ENCODE assay signal across 8 cellular contexts in the genomic region with DNA sequence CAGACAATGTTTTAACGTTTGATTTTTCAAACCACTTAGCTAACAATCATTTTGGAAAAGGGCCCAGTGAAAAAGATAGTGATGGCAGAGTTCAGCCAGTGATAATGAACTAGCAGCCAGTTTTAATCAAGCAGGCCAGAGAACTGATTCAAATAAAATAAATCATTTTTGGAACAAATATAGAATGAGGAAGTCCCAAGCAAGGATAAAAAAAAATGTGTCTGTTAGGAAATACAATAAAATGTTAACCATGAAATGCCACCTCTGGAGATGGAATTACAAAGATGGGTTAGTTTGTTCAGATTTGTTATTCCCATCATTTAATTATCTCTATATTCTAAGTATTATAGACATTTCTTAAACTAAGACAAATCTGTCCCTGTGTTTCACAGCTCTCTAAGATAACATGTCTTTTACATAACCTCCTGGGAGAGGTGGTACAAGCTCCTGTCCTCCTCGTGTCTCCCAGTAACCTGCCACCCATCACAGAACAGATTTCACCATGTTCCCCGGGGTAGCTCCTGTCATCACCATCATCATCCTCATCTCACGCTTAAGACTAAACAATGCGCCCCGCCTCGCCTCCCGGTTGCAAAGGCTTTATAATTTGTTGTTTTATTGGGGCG. TPM values are rescaled to one million over a fixed set of nuclear protein-coding genes. Genes with fewer than 3 reads are reported as not detected.
DNase-seq lines count a peak whose midpoint lies in the region; ATAC-seq and TF ChIP-seq lines count a peak whose summit lies in the region.

No MANE protein-coding gene starts in this region.

- peak in 1 of 10 experiments; percentile 14 for DNase-seq in CD4-positive, alpha-beta T cell
- DNase-seq in H9 (no peak), SW480 (ENCODE audit: low spot score) (peak; percentile 11), esophagus squamous epithelium (lab: John Stamatoyannopoulos, UW) (no peak), osteocyte (ENCODE audit: extremely low spot score, unreplicated experiment) (no peak), KG1 (lab: John Stamatoyannopoulos, UW) (no peak), HEK293T (ENCODE audit: extremely low spot score) (no peak)

- H2AFZ ChIP-seq in H9 (ENCODE audit: low read length), result no peak overlapping the region

- TF ChIP-seq CTCF in CD4-positive, alpha-beta T cell (IDR thresholded peaks at IDR 0.05), result no peak
- TF ChIP-seq CTCF in H9 (conservative IDR thresholded peaks at IDR 0.05), result no peak
- no peak for TF ChIP-seq CTCF in esophagus squamous epithelium (IDR thresholded peaks at IDR 0.05)
- TF ChIP-seq CTCF in osteocyte (IDR thresholded peaks at IDR 0.05), result no peak

- H3K79me2 ChIP-seq in H9 (ENCODE audit: insufficient read depth, low read length), result peaks cover 3% of the 10 kb centered on the region; the same call in 1 of the 2 replicates

- no peak overlapping the region for H4K91ac ChIP-seq in H9 (ENCODE audit: insufficient read length, low read depth, low read length)

- no peak overlapping the region for H3K18ac ChIP-seq in H9 (ENCODE audit: insufficient read length, low read depth, low read length)

- no peak overlapping the region for H3K14ac ChIP-seq in H9 (ENCODE audit: insufficient read depth, low read length)

- H3K27me3 ChIP-seq in CD4-positive, alpha-beta T cell (ENCODE audit: control insufficient read depth, insufficient read depth, low read length), result no peaks in the 10 kb centered on the region
- no peaks in the 10 kb centered on the region for H3K27me3 ChIP-seq in H9 (ENCODE audit: insufficient read depth, low read length)
- peaks cover 0 to 7% (median 0%) of the 10 kb centered on the region in 4 donors for H3K27me3 ChIP-seq in esophagus squamous epithelium

- no peak overlapping the region for H2BK20ac ChIP-seq in H9 (ENCODE audit: low read depth, low read length, poor library complexity, severe bottlenecking)

- H3K4me3 Mint-ChIP-seq in CD4-positive, alpha-beta T cell, result peak overlapping the region; percentile 98
- H3K4me3 Mint-ChIP-seq in H9 (peak overlapping the region; percentile 88 to 90), osteocyte (ENCODE audit: unreplicated experiment) (peak overlapping the region; percentile 97)

- H2BK120ac ChIP-seq in H9 (ENCODE audit: low read depth, low read length, poor library complexity, severe bottlenecking), result no peak overlapping the region

- peaks cover 6% of the 10 kb centered on the region for H3K23me2 ChIP-seq in H9 (ENCODE audit: insufficient read length, low read depth, low read length, poor library complexity, severe bottlenecking)

- H2AK5ac ChIP-seq in H9 (ENCODE audit: insufficient read length, low read length), result no peak overlapping the region

- H3K36me3 Mint-ChIP-seq in CD4-positive, alpha-beta T cell (ENCODE audit: low read depth), result peaks cover 38% of the 10 kb centered on the region
- H3K36me3 Mint-ChIP-seq in H9 (ENCODE audit: insufficient read depth in 1 of 3, low read depth in 3 of 3) (no peaks in the 10 kb centered on the region), osteocyte (ENCODE audit: unreplicated experiment) (no peaks in the 10 kb centered on the region)

- H3K27me3 Mint-ChIP-seq in CD4-positive, alpha-beta T cell, result no peaks in the 10 kb centered on the region
- H3K27me3 Mint-ChIP-seq in H9 (ENCODE audit: low read depth), result peaks cover 6% of the 10 kb centered on the region
- H3K27me3 Mint-ChIP-seq in osteocyte (ENCODE audit: unreplicated experiment), result no peaks in the 10 kb centered on the region

- no peak overlapping the region for H3K23ac ChIP-seq in H9 (ENCODE audit: insufficient read length, low read depth, low read length)

- H3K27ac Mint-ChIP-seq in CD4-positive, alpha-beta T cell, result peak overlapping the region; percentile 99
- H3K27ac Mint-ChIP-seq in H9 (peak overlapping the region in 1 of 3 experiments; percentile 29; a peak in 2 of 7 replicates), osteocyte (ENCODE audit: unreplicated experiment) (peak overlapping the region; percentile 65)

- H3K4me1 Mint-ChIP-seq in CD4-positive, alpha-beta T cell (ENCODE audit: low read depth), result peaks cover 71% of the 10 kb centered on the region
- H3K4me1 Mint-ChIP-seq in H9 (peaks cover 14 to 16% of the 10 kb centered on the region in 2 experiments), osteocyte (ENCODE audit: unreplicated experiment) (peaks cover 41% of the 10 kb centered on the region)

- H2BK15ac ChIP-seq in H9 (ENCODE audit: low read depth, low read length), result no peak overlapping the region

- no peaks in the 10 kb centered on the region for H4K20me1 ChIP-seq in H9 (ENCODE audit: control insufficient read depth, insufficient read depth, insufficient read length)

- no peak overlapping the region for H3T11ph ChIP-seq in H9 (ENCODE audit: low read length)

- H3K79me1 ChIP-seq in H9 (ENCODE audit: insufficient read depth, low read depth, low read length, poor library complexity, severe bottlenecking), result no peaks in the 10 kb centered on the region

- no CpG with 5 or more reads among the region's 9 CpGs for WGBS in H9 (ENCODE audit: extremely low coverage, insufficient read length, low lambda C conversion rate)
- 1% methylated on average over 3 to 9 of the region's 9 CpGs for WGBS in esophagus squamous epithelium, 2 donors

- ATAC-seq in CD4-positive, alpha-beta T cell (ENCODE audit: poor library complexity), result peak; percentile 1
- ATAC-seq in HG02970 (IDR thresholded peaks at IDR 0.05; ENCODE audit: low FRiP score, unreplicated experiment), result no peak

- POLR2A ChIA-PET in CD4-positive, alpha-beta T cell (lab: Charles Lee), result interaction anchor here (0.8 to 2.5 kb wide), 18 partner anchors 9 to 261 kb away, joined by 3 to 35 read pairs (median 5); partner anchors contain the start of gene CIAO2A
- POLR2A ChIA-PET in HEK293T (lab: Yijun Ruan, JAX), result interaction anchor here (1.2 to 1.4 kb wide), 2 partner anchors 12 to 83 kb away, joined by 3 read pairs; no protein-coding TSS in a partner anchor

- H2BK12ac ChIP-seq in H9 (ENCODE audit: insufficient read length, low read depth, low read length), result no peak overlapping the region

- CTCF ChIA-PET in CD4-positive, alpha-beta T cell (lab: Charles Lee), result interaction anchor here (0.8 to 2.0 kb wide), 7 partner anchors 38 to 261 kb away, joined by 3 to 9 read pairs (median 4); partner anchors contain the start of genes CIAO2A and DAPK2
- CTCF ChIA-PET in HEK293T (lab: Yijun Ruan, JAX), result no interaction called here

- no peaks in the 10 kb centered on the region for H3K9me3 ChIP-seq in CD4-positive, alpha-beta T cell (ENCODE audit: control insufficient read depth, low read length)
- H3K9me3 ChIP-seq in H9 (ENCODE audit: control insufficient read depth, low read depth, low read length), result no peaks in the 10 kb centered on the region
- no peaks in the 10 kb centered on the region for H3K9me3 ChIP-seq in esophagus squamous epithelium

- H3K9ac ChIP-seq in H9 (ENCODE audit: extremely low read depth, insufficient read length, low read length), result peak overlapping the region; percentile 45

- no peaks in the 10 kb centered on the region for H3K9me3 Mint-ChIP-seq in CD4-positive, alpha-beta T cell
- H3K9me3 Mint-ChIP-seq in H9 (no peaks in the 10 kb centered on the region), osteocyte (ENCODE audit: unreplicated experiment) (no peaks in the 10 kb centered on the region)

- no peak overlapping the region for H4K5ac ChIP-seq in H9 (ENCODE audit: insufficient read length, low read depth, low read length)

- H3K4me1 ChIP-seq in H9 (ENCODE audit: insufficient read depth, low read length) (no peaks in the 10 kb centered on the region; the same call in 1 of the 2 replicates), esophagus squamous epithelium (peaks cover 0 to 37% (median 12%) of the 10 kb centered on the region in 3 donors)

- no peak overlapping the region for H3K56ac ChIP-seq in H9 (ENCODE audit: insufficient read length, low read depth, low read length)

- H3K4me2 ChIP-seq in H9 (ENCODE audit: insufficient read depth, insufficient read length, low read length), result peak overlapping the region; percentile 70

- H3K27ac ChIP-seq in CD4-positive, alpha-beta T cell (ENCODE audit: low read depth, low read length), result peak overlapping the region; percentile 93
- H3K27ac ChIP-seq in H9 (ENCODE audit: insufficient read length, low read depth, low read length), result no peak overlapping the region
- H3K27ac ChIP-seq in esophagus squamous epithelium, result peak overlapping the region; percentile 89 to 96 (median 92)

- H3K36me3 ChIP-seq in esophagus squamous epithelium, result no peaks in the 10 kb centered on the region

- H4K8ac ChIP-seq in H9 (replicated peaks; ENCODE audit: insufficient read length, low read depth, low read length), result no peak overlapping the region

- H2BK5ac ChIP-seq in H9 (ENCODE audit: insufficient read length, low read length), result no peak overlapping the region

- intact Hi-C loops in CD4-positive, alpha-beta T cell (cut with DNase I, micrococcal nuclease), result loop anchor here (2.0 to 10.0 kb wide), 6 partner anchors 58 to 330 kb away; partner anchors contain the start of genes CIAO2A (in 1 of the 2), PPIB (in 1 of the 2) and SNX1 (in 1 of the 2)
- intact Hi-C loops in esophagus squamous epithelium (cut with DNase I), result no loop called here

- H3K4me3 ChIP-seq in esophagus squamous epithelium, result peak overlapping the region; percentile 79 to 90 (median 85)

- TF ChIP-seq POLR2A in esophagus squamous epithelium (IDR thresholded peaks at IDR 0.05), result no peak

- H3K4ac ChIP-seq in H9 (ENCODE audit: low read depth, low read length), result no peak overlapping the region

TF ChIP-seq in HEK293T, 16 proteins besides CTCF, POLR2A, EP300 and RAD21:
- no peak for TF ChIP-seq CTBP1 (IDR thresholded peaks at IDR 0.05; ENCODE audit: borderline replicate concordance)
- TF ChIP-seq FOXA1 (IDR thresholded peaks at IDR 0.05), result no peak
- no peak for TF ChIP-seq FOXK2 (IDR thresholded peaks at IDR 0.05)
- TF ChIP-seq ARNT (IDR thresholded peaks at IDR 0.05), result no peak
- no peak for TF ChIP-seq PKNOX1 (IDR thresholded peaks at IDR 0.05)
- TF ChIP-seq SUZ12 (IDR thresholded peaks at IDR 0.05), result no peak
- no peak for TF ChIP-seq TARDBP (IDR thresholded peaks at IDR 0.05)
- TF ChIP-seq NFRKB (IDR thresholded peaks at IDR 0.05), result no peak
- TF ChIP-seq L3MBTL2 (conservative IDR thresholded peaks at IDR 0.05), result no peak

RNA-seq across cellular contexts. Expression of gene HERC1, which starts 1.0 kb away (rescaled TPM):
- 100 to 1,000 TPM; 400 to 406 TPM for total RNA-seq in CD4-positive, alpha-beta T cell
- total RNA-seq in H9 (2021), result 36.6 and 38.8 TPM in 2 replicates
- 10 to 100 TPM; 41.7 to 69.2 (median 59.0) TPM for total RNA-seq in esophagus squamous epithelium
- total RNA-seq in osteocyte, result 93.3 and 100 TPM in 2 replicates
